ENCODE assay signal across 8 cellular contexts in genomic region chr9:14251146-14252071, GRCh38.
DNase-seq lines count a peak whose midpoint lies in the region; ATAC-seq, FAIRE-seq and TF ChIP-seq lines count a peak whose summit lies in the region.

No MANE protein-coding gene starts in this region.

- intact Hi-C loops in endothelial cell of umbilical vein (cut with micrococcal nuclease): no loop called here

- no peaks in the 10 kb centered on the region for H3K4me1 Mint-ChIP-seq in stimulated activated naive B cell treated with anti-CD40 and anti-IgM and Interleukin-4, amounts not matched to agents 10 μg/mL and 1 μg/mL and 100 μg/mL, for 72 hours

- no TSS peak for BruUV-seq in endothelial cell of umbilical vein (replicated peaks; lab: Mats Ljungman, UMichigan)

- TF ChIP-seq CTCF in endothelial cell of umbilical vein (IDR thresholded peaks at IDR 0.05; ENCODE audit: extremely low read depth in 1 of 2, insufficient read depth in 1 of 2, low read depth in 1 of 2, low read length in 2 of 2): no peak

- no peak overlapping the region for H3K9ac ChIP-seq in endothelial cell of umbilical vein (replicated peaks; ENCODE audit: extremely low read depth, insufficient read depth, low read length)

- no peaks in the 10 kb centered on the region for H3K9me3 ChIP-seq in endothelial cell of umbilical vein (replicated peaks; ENCODE audit: control insufficient read depth, insufficient read depth, low read length)

- H3K4me2 ChIP-seq in endothelial cell of umbilical vein (ENCODE audit: insufficient read depth, low read length): peak overlapping the region; percentile 49

- POLR2A ChIA-PET in endothelial cell of umbilical vein (lab: Charles Lee): interaction anchor here (0.6 kb wide), 1 partner anchor 23 kb away, joined by 4 read pairs; no protein-coding TSS in a partner anchor

- H3K27me3 ChIP-seq in endothelial cell of umbilical vein (ENCODE audit: control insufficient read depth in 2 of 2, insufficient read depth in 2 of 2, low read length in 2 of 2): no peaks in the 10 kb centered on the region

- no peak overlapping the region for H3K4me3 Mint-ChIP-seq in stimulated activated naive B cell treated with anti-CD40 and anti-IgM and Interleukin-4, amounts not matched to agents 10 μg/mL and 1 μg/mL and 100 μg/mL, for 72 hours

- peaks cover 90% of the 10 kb centered on the region for H3K79me2 ChIP-seq in endothelial cell of umbilical vein (ENCODE audit: control insufficient read depth, insufficient read depth, low read length)

- dilution Hi-C loops in endothelial cell of umbilical vein (cut with MboI; ENCODE audit: extremely low pct_ligation_motif_present, low sequenced_read_pairs): no loop called here

- no peaks in the 10 kb centered on the region for H3K36me3 Mint-ChIP-seq in stimulated activated naive B cell treated with anti-CD40 and anti-IgM and Interleukin-4, amounts not matched to agents 10 μg/mL and 1 μg/mL and 100 μg/mL, for 72 hours

- no peak overlapping the region for H3K27ac Mint-ChIP-seq in stimulated activated naive B cell treated with anti-CD40 and anti-IgM and Interleukin-4, amounts not matched to agents 10 μg/mL and 1 μg/mL and 100 μg/mL, for 72 hours

- no peak overlapping the region for H3K4me3 ChIP-seq in endothelial cell of umbilical vein (replicated peaks in 1 of 3; ENCODE audit: insufficient read depth in 1 of 3, low read depth in 1 of 3, low read length in 3 of 3)

- H2AFZ ChIP-seq in endothelial cell of umbilical vein (ENCODE audit: low read depth, low read length): no peak overlapping the region

- no peak for TF ChIP-seq POLR2A in endothelial cell of umbilical vein (IDR thresholded peaks at IDR 0.05; ENCODE audit: low read depth, low read length)

- DNase-seq in DMS53 treated with DMSO at 0.1 percent for 48 hours (lab: John Stamatoyannopoulos, UW; ENCODE audit: unreplicated experiment) (peak; percentile 58), NCI-H510A treated with DMSO at 0.1 percent for 48 hours (lab: John Stamatoyannopoulos, UW) (peak; percentile 89), endothelial cell of umbilical vein (ENCODE audit: low read depth, low spot score) (peak; percentile 73), middle frontal gyrus (ENCODE audit: extremely low spot score, low spot score) (peak; percentile 46), NCI-H524 treated with DMSO at 0.1 percent for 48 hours (lab: John Stamatoyannopoulos, UW) (no peak)
- DNase-seq in stimulated activated naive B cell treated with anti-CD40 and anti-IgM and Interleukin-4, amounts not matched to agents 10 μg/mL and 1 μg/mL and 100 μg/mL, for 72 hours: no peak

- H3K27me3 Mint-ChIP-seq in stimulated activated naive B cell treated with anti-CD40 and anti-IgM and Interleukin-4, amounts not matched to agents 10 μg/mL and 1 μg/mL and 100 μg/mL, for 72 hours: peaks cover 0 to 4% of the 10 kb centered on the region in 2 donors

- H3K4me1 ChIP-seq in endothelial cell of umbilical vein (ENCODE audit: control insufficient read depth, extremely low read depth, insufficient read depth, low read length): peaks cover 39% of the 10 kb centered on the region

- H3K27ac ChIP-seq in endothelial cell of umbilical vein (ENCODE audit: insufficient read depth, low read depth, low read length): peak overlapping the region; percentile 4

- no peaks in the 10 kb centered on the region for H3K9me1 ChIP-seq in endothelial cell of umbilical vein (replicated peaks; ENCODE audit: control insufficient read depth, extremely low read depth, insufficient read depth, low read length)

- CTCF ChIA-PET in endothelial cell of umbilical vein (lab: Charles Lee): interaction anchor here (1.0 to 1.5 kb wide), 2 partner anchors 10 to 48 kb away, joined by 3 to 4 read pairs; no protein-coding TSS in a partner anchor

- no peaks in the 10 kb centered on the region for H3K9me3 Mint-ChIP-seq in stimulated activated naive B cell treated with anti-CD40 and anti-IgM and Interleukin-4, amounts not matched to agents 10 μg/mL and 1 μg/mL and 100 μg/mL, for 72 hours

- peaks cover 0 to 3% of the 10 kb centered on the region in 2 experiments for H3K36me3 ChIP-seq in endothelial cell of umbilical vein (ENCODE audit: control insufficient read depth in 2 of 2, extremely low read depth in 1 of 2, insufficient read depth in 2 of 2, low read length in 2 of 2)

- no peak for ATAC-seq in HG03565 (IDR thresholded peaks at IDR 0.05; ENCODE audit: unreplicated experiment)
- no peak for ATAC-seq in GM21360 (IDR thresholded peaks at IDR 0.05; ENCODE audit: unreplicated experiment)
- ATAC-seq in stimulated activated naive B cell treated with anti-CD40 and anti-IgM and Interleukin-4, amounts not matched to agents 10 μg/mL and 1 μg/mL and 100 μg/mL, for 72 hours (replicated peaks): no peak

- FAIRE-seq in endothelial cell of umbilical vein (lab: Jason Lieb, UNC): peak; percentile 81

- no peaks in the 10 kb centered on the region for H4K20me1 ChIP-seq in endothelial cell of umbilical vein (replicated peaks; ENCODE audit: control insufficient read depth, extremely low read depth, insufficient read depth, low read length)

TF ChIP-seq in endothelial cell of umbilical vein, 7 proteins besides CTCF, POLR2A, EP300 and RAD21:
- no peak for TF ChIP-seq EZH2 (IDR thresholded peaks at IDR 0.05; ENCODE audit: borderline replicate concordance, low read depth, low read length, severe bottlenecking)
- TF ChIP-seq GATA2 (IDR thresholded peaks at IDR 0.05; ENCODE audit: insufficient read depth, insufficient read length, low read depth, low read length): no peak
- no peak for TF ChIP-seq MAX (IDR thresholded peaks at IDR 0.05; ENCODE audit: insufficient read depth, insufficient read length)
- no peak for TF ChIP-seq FOS (IDR thresholded peaks at IDR 0.05; ENCODE audit: borderline replicate concordance, insufficient read depth, low read length)
- TF ChIP-seq MYC (IDR thresholded peaks at IDR 0.05; ENCODE audit: low read depth, low read length): no peak
- TF ChIP-seq POLR2AphosphoS5 (IDR thresholded peaks at IDR 0.05; ENCODE audit: insufficient read depth, low read depth, low read length): no peak
- no peak for TF ChIP-seq JUN (IDR thresholded peaks at IDR 0.05; ENCODE audit: borderline replicate concordance, insufficient read depth, insufficient read length, low read depth)

Comparison
In these comparisons a context has a peak if more than half of its experiments do, and no peak if none do; other contexts are left out.
1. DNase-seq: peak in DMS53 treated with DMSO at 0.1 percent for 48 hours (single experiment), NCI-H510A treated with DMSO at 0.1 percent for 48 hours (single experiment), endothelial cell of umbilical vein (single experiment) and middle frontal gyrus (single experiment); none in NCI-H524 treated with DMSO at 0.1 percent for 48 hours (single experiment) and stimulated activated naive B cell treated with anti-CD40 and anti-IgM and Interleukin-4, amounts not matched to agents 10 μg/mL and 1 μg/mL and 100 μg/mL, for 72 hours (single experiment).